ENCODE assay signal across 13 cellular contexts in the genomic region with DNA sequence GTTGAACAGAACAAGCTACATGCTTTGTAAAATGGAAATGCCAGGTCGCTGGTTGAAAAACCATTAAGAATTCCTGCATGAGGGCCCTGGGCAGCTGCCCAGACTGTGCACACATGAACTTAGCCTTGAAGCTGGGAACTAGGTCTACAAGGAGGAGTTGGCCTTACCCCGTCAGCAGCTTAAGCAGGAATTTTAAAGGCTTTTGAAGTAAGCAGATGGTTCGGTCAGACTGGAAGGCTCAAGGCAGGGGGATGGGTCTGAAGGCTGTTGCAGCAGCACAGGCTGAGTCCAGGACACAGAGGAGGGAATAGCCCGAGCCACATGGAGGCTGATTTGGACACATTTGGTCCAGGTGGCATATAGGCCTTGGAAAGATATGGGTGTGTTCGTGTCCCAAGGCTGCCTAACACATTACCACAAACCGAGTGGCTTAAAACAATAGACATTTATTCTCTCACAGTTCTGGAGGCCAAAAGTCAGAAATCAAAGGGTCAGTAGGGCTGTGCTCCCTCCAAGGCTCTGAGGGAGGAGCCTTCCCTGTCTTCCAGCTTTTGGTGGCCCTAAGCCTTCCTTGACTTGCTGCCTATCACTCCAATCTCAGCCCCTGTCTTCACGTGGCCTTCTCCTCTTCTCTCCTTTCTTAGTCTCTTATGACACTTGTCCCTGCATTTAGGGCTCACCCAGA. TPM values are rescaled to one million over a fixed set of nuclear protein-coding genes. Genes with fewer than 3 reads are reported as not detected.
DNase-seq lines count a peak whose midpoint lies in the region; ATAC-seq, FAIRE-seq and TF ChIP-seq lines count a peak whose summit lies in the region.
"Had no signal": no experiment of that assay in that cellular context is flagged by ENCODE, and none has a peak within 500 bp of the region (broad histone marks: within the 10 kb centered on the region; RNA-seq: fewer than 3 reads in every experiment).

No MANE protein-coding gene starts in this region.

- H4K20me1 ChIP-seq in fibroblast of lung (ENCODE audit: control insufficient read depth, extremely low read depth, insufficient read depth, low read length) = no peaks in the 10 kb centered on the region

- no peaks in the 10 kb centered on the region for H3K79me2 ChIP-seq in fibroblast of lung (ENCODE audit: control insufficient read depth, insufficient read depth, low read length)

- no peak overlapping the region for H3K4me2 ChIP-seq in fibroblast of lung (ENCODE audit: extremely low read depth, insufficient read depth, low read length)

- H3K36me3 ChIP-seq in fibroblast of lung (ENCODE audit: control insufficient read depth, insufficient read depth, low read length) (peaks cover 3% of the 10 kb centered on the region), pancreas (no peaks in the 10 kb centered on the region)
- H3K36me3 ChIP-seq: cardiac muscle cell, stomach had no signal

- ATAC-seq in pancreas = peak; percentile 72 to 88 (median 79)
- no peak for ATAC-seq in GM21529 (IDR thresholded peaks at IDR 0.05; ENCODE audit: unreplicated experiment)
- ATAC-seq in HG03135 (IDR thresholded peaks at IDR 0.05; ENCODE audit: unreplicated experiment) = no peak

- TF ChIP-seq CTCF in fibroblast of lung (conservative IDR thresholded peaks at IDR 0.05 in 1 of 2, IDR thresholded peaks at IDR 0.05 in 1 of 2; ENCODE audit: low read depth in 1 of 2, low read length in 2 of 2) (no peak), pancreas (IDR thresholded peaks at IDR 0.05) (no peak)

- H2AFZ ChIP-seq in fibroblast of lung (ENCODE audit: low read length) = no peak overlapping the region

- no peaks in the 10 kb centered on the region for H3K27me3 ChIP-seq in fibroblast of lung (ENCODE audit: control insufficient read depth, insufficient read depth, low read length)
- H3K27me3 ChIP-seq in pancreas = no peaks in the 10 kb centered on the region
- H3K27me3 ChIP-seq: cardiac muscle cell had no signal

- H3K9me3 ChIP-seq in fibroblast of lung (ENCODE audit: control insufficient read depth, insufficient read depth, low read depth, low read length) (no peaks in the 10 kb centered on the region), pancreas (no peaks in the 10 kb centered on the region)
- H3K9me3 ChIP-seq: stomach had no signal

- H3K27ac ChIP-seq in fibroblast of lung (ENCODE audit: insufficient read depth, low read length) (peak overlapping the region; percentile 67), pancreas (peak overlapping the region in 2 of 4 donors; percentile 44 to 62)
- H3K27ac ChIP-seq: cardiac muscle cell, SK-N-MC, stomach had no signal

- DNase-seq in DMS 273 (lab: John Stamatoyannopoulos, UW; ENCODE audit: unreplicated experiment) (peak; percentile 75), NCI-H524 treated with DMSO at 0.1 percent for 48 hours (lab: John Stamatoyannopoulos, UW) (peak; percentile 76), fibroblast of lung (ENCODE audit: low read depth in 2 of 2) (peak; percentile 70 to 97), pancreas (peak in 2 of 6 donors; percentile 44 to 59), NCI-H2081 (lab: John Stamatoyannopoulos, UW) (no peak), NCI-H748 (lab: John Stamatoyannopoulos, UW; ENCODE audit: unreplicated experiment) (no peak)
- DNase-seq: activated CD8-positive, alpha-beta memory T cell treated with anti-CD3 and anti-CD28 coated beads for 24 hours; NCI-H2081 treated with DMSO at 0.1 percent for 48 hours; stomach had no signal

- intact Hi-C loops in pancreas (cut with DNase I) = no loop called here

- 16 to 22% methylated on average over 7 of the region's 7 CpGs for WGBS in pancreas, 2 donors

- FAIRE-seq in pancreas (lab: Jason Lieb, UNC) = no peak

- H3K4me1 ChIP-seq in fibroblast of lung (ENCODE audit: control insufficient read depth, extremely low read depth, insufficient read depth, low read length) = peaks cover 24% of the 10 kb centered on the region
- peaks cover 7 to 9% (median 9%) of the 10 kb centered on the region in 3 donors for H3K4me1 ChIP-seq in pancreas

- H3K9ac ChIP-seq in fibroblast of lung (ENCODE audit: insufficient read depth, low read length) = no peak overlapping the region

- H3K4me3 ChIP-seq in fibroblast of lung (replicated peaks in 1 of 4; ENCODE audit: control extremely low read depth in 1 of 4, insufficient read depth in 1 of 4, low read depth in 3 of 4, low read length in 4 of 4) (no peak overlapping the region), pancreas (no peak overlapping the region)
- H3K4me3 ChIP-seq: cardiac muscle cell, SK-N-MC, stomach had no signal

RNA-seq across cellular contexts. Expression of a gene that starts 11.6 kb away (rescaled TPM):
- total RNA-seq in fibroblast of lung (3.6 and 11.2 TPM in 2 replicates), pancreas (1 to 10 TPM in 4 of 6 donors, under 1 TPM in 2; 0.32 to 5.8 (median 1.5) TPM)
- polyA plus RNA-seq in fibroblast of lung (4.5 and 19.6 TPM in 2 replicates), pancreas (1 to 10 TPM; 2.7 to 4.5 TPM)
- 7.1 and 25.1 TPM in 2 replicates for polyA plus RNA-seq in fibroblast of lung (2012)
- 40.6 and 97.7 TPM in 2 replicates for polyA minus RNA-seq in fibroblast of lung (ENCODE audit: low replicate concordance)

RNA-seq across cellular contexts. Expression of a gene that starts 31.7 kb away (rescaled TPM):
- total RNA-seq in fibroblast of lung (not detected in 2 replicates), pancreas (1 to 10 TPM in 2 of 6 donors, under 1 TPM in 3, not detected in 1; 0.13 to 1.5 (median 0.38) TPM)
- polyA plus RNA-seq in fibroblast of lung (not detected in 2 replicates), pancreas (under 1 TPM; 0.23 to 0.26 TPM)
- not detected in 2 replicates for polyA plus RNA-seq in fibroblast of lung (2012)
- polyA minus RNA-seq in fibroblast of lung (ENCODE audit: low replicate concordance) = not detected in 2 replicates
- total RNA-seq: cardiac muscle cell had no signal
- polyA plus RNA-seq: cardiac muscle cell had no signal

RNA-seq across cellular contexts. Expression of a gene that starts 54.4 kb away (rescaled TPM):
- total RNA-seq in fibroblast of lung (5.0 and 5.6 TPM in 2 replicates), pancreas (1 to 10 TPM; 1.8 to 7.3 (median 3.8) TPM)
- polyA plus RNA-seq in fibroblast of lung (2.7 and 3.4 TPM in 2 replicates), pancreas (1 to 10 TPM; 7.3 to 8.3 TPM)
- polyA plus RNA-seq in fibroblast of lung (2012) = 4.5 and 4.7 TPM in 2 replicates
- polyA minus RNA-seq in fibroblast of lung (ENCODE audit: low replicate concordance) = 4.6 and 5.5 TPM in 2 replicates

Comparison
In these comparisons a context has a peak if more than half of its experiments do, and no peak if none do; other contexts are left out.
1. DNase-seq: peak in DMS 273 (single experiment), NCI-H524 treated with DMSO at 0.1 percent for 48 hours (single experiment) and fibroblast of lung (2 of 2); none in NCI-H2081 (0 of 2) and NCI-H748 (single experiment).
2. ATAC-seq: peak in pancreas (4 of 4); none in GM21529 (single experiment) and HG03135 (single experiment).